27 cellular contexts compared by ENCODE assay signal in genomic region chr10:66586897-66587679, GRCh38.
"Had no signal": no experiment of that assay in that cellular context is flagged by ENCODE, and none has a peak within 500 bp of the region (broad histone marks: within the 10 kb centered on the region; RNA-seq: fewer than 3 reads in every experiment).

No MANE protein-coding gene starts in this region.

- H3K4me2 ChIP-seq: neural progenitor cell had no signal

- H3K27me3 ChIP-seq: breast epithelium, esophagus muscularis mucosa, foreskin keratinocyte, neural progenitor cell, right atrium auricular region, testis, transverse colon had no signal

- H3K27ac ChIP-seq: breast epithelium, esophagus muscularis mucosa, foreskin keratinocyte, neural progenitor cell, right atrium auricular region, testis, transverse colon had no signal

- H3K9me3 Mint-ChIP-seq: activated CD4-positive, alpha-beta T cell treated with anti-CD3 and anti-CD28 coated beads, Interleukin-2, amount 10 ng/mL, durations not matched to agents 24 days and 14 days; activated T-helper 17 cell treated with anti-CD3 and anti-CD28 coated beads, Interleukin-2, amount 50 U/mL, for 72 hours; neural progenitor cell had no signal

- ATAC-seq: activated T-cell treated with anti-CD3 and anti-CD28 coated beads, Interleukin-2, amount 50 U/mL, for 4 hours; activated T-helper 17 cell treated with anti-CD3 and anti-CD28 coated beads, Interleukin-2, amount 50 U/mL, for 72 hours; left lobe of liver; natural killer cell; stimulated activated naive CD8-positive, alpha-beta T cell treated with anti-CD3 and anti-CD28 coated beads, Interleukin-15, Interleukin-2, amounts not matched to agents 100 U/mL and 50 U/mL, for 24 hours had no signal

- H3K27me3 Mint-ChIP-seq: activated CD4-positive, alpha-beta memory T cell treated with anti-CD3 and anti-CD28 coated beads for 36 hours; activated CD4-positive, alpha-beta T cell treated with anti-CD3 and anti-CD28 coated beads, Interleukin-2, amount 10 ng/mL, durations not matched to agents 24 days and 14 days; activated T-helper 17 cell treated with anti-CD3 and anti-CD28 coated beads, Interleukin-2, amount 50 U/mL, for 72 hours; central memory CD8-positive, alpha-beta T cell; dendritic cell treated with granulocyte-macrophage colony-stimulating factor and Interleukin-4, amounts not matched to agents 40 ng/mL and 50 ng/mL, for 4 days had no signal

- H3K4me1 ChIP-seq: breast epithelium, esophagus muscularis mucosa, neural progenitor cell, right atrium auricular region, testis, transverse colon had no signal

- DNase-seq: activated CD4-positive, alpha-beta memory T cell treated with anti-CD3 and anti-CD28 coated beads for 36 hours; activated CD4-positive, alpha-beta T cell treated with anti-CD3 and anti-CD28 coated beads, Interleukin-2, amount 10 ng/mL, durations not matched to agents 24 days and 14 days; activated CD4-positive, CD25-positive, alpha-beta regulatory T cell treated with anti-CD3 and anti-CD28 coated beads, Interleukin-2, amount 50 U/mL, for 72 hours; activated CD8-positive, alpha-beta memory T cell treated with anti-CD3 and anti-CD28 coated beads, Interleukin-2, amount 50 U/mL, for 48 hours; activated gamma-delta T cell treated with Interleukin-2 at 50 U/mL for 16 hours; activated naive CD4-positive, alpha-beta T cell treated with anti-CD3 and anti-CD28 coated beads, Interleukin-2, amount 50 U/mL, for 16 hours; activated T-cell treated with anti-CD3 and anti-CD28 coated beads, Interleukin-2, amount 50 U/mL, for 4 hours; amniotic stem cell; foreskin keratinocyte; kidney glomerular epithelial cell; midbrain; natural killer cell; stimulated activated CD4-positive, alpha-beta T cell treated with anti-CD3 and anti-CD28 coated beads, Interleukin-15, amount 100 ng/mL, for 24 hours; stimulated activated CD4-positive, alpha-beta T cell treated with anti-CD3 and anti-CD28 coated beads, Interleukin-2, amount 100 ng/mL, for 24 hours; stimulated activated naive CD8-positive, alpha-beta T cell treated with anti-CD3 and anti-CD28 coated beads, Interleukin-15, Interleukin-2, amounts not matched to agents 100 U/mL and 50 U/mL, for 24 hours; T-helper 2 cell; testis; transverse colon had no signal

- H3K4me1 Mint-ChIP-seq: activated CD4-positive, alpha-beta T cell treated with anti-CD3 and anti-CD28 coated beads, Interleukin-2, amount 10 ng/mL, durations not matched to agents 24 days and 14 days; activated T-helper 17 cell treated with anti-CD3 and anti-CD28 coated beads, Interleukin-2, amount 50 U/mL, for 72 hours; central memory CD8-positive, alpha-beta T cell; natural killer cell; neural progenitor cell had no signal

- H3K36me3 Mint-ChIP-seq: activated CD4-positive, alpha-beta memory T cell treated with anti-CD3 and anti-CD28 coated beads for 36 hours; natural killer cell; neural progenitor cell had no signal

- H3K36me3 ChIP-seq: breast epithelium, esophagus muscularis mucosa, neural progenitor cell, right atrium auricular region, transverse colon had no signal

- H3K4me3 ChIP-seq: breast epithelium, esophagus muscularis mucosa, lung, neural progenitor cell, right atrium auricular region, testis, transverse colon had no signal

- H3K9me3 ChIP-seq: breast epithelium, esophagus muscularis mucosa, right atrium auricular region, testis, transverse colon had no signal

- H3K9ac ChIP-seq: neural progenitor cell had no signal

- H3K4me3 Mint-ChIP-seq: activated CD4-positive, alpha-beta memory T cell treated with anti-CD3 and anti-CD28 coated beads for 36 hours; activated CD4-positive, alpha-beta T cell treated with anti-CD3 and anti-CD28 coated beads, Interleukin-2, amount 10 ng/mL, durations not matched to agents 24 days and 14 days; activated T-cell treated with anti-CD3 and anti-CD28 coated beads, Interleukin-2, amount 50 U/mL, for 4 hours; activated T-helper 17 cell treated with anti-CD3 and anti-CD28 coated beads, Interleukin-2, amount 50 U/mL, for 72 hours; central memory CD8-positive, alpha-beta T cell; dendritic cell treated with granulocyte-macrophage colony-stimulating factor and Interleukin-4, amounts not matched to agents 40 ng/mL and 50 ng/mL, for 4 days; natural killer cell; neural progenitor cell had no signal

- H3K27ac Mint-ChIP-seq: activated CD4-positive, alpha-beta memory T cell treated with anti-CD3 and anti-CD28 coated beads for 36 hours; activated CD4-positive, alpha-beta T cell treated with anti-CD3 and anti-CD28 coated beads, Interleukin-2, amount 10 ng/mL, durations not matched to agents 24 days and 14 days; activated T-helper 17 cell treated with anti-CD3 and anti-CD28 coated beads, Interleukin-2, amount 50 U/mL, for 72 hours; dendritic cell treated with granulocyte-macrophage colony-stimulating factor and Interleukin-4, amounts not matched to agents 40 ng/mL and 50 ng/mL, for 4 days; natural killer cell; neural progenitor cell had no signal
